ENCODE assay signal across 21 cellular contexts in genomic region chrX:109992203-109992602, GRCh38.
"Had no signal": no experiment of that assay in that cellular context is flagged by ENCODE, and none has a peak within 500 bp of the region (broad histone marks: within the 10 kb centered on the region; RNA-seq: fewer than 3 reads in every experiment).

No MANE protein-coding gene starts in this region.

- H3K27me3 ChIP-seq: esophagus muscularis mucosa, foreskin keratinocyte, hepatocyte, neutrophil, right lobe of liver, transverse colon, upper lobe of right lung, uterus had no signal

- H3K27ac ChIP-seq: coronary artery, esophagus muscularis mucosa, foreskin keratinocyte, hepatocyte, neutrophil, prostate gland, right lobe of liver, thoracic aorta, transverse colon, upper lobe of right lung, uterus had no signal

- ATAC-seq: foreskin keratinocyte; left colon; natural killer cell treated with Interleukin-12 subunit alpha and Interleukin-12 subunit beta and Interleukin-15 and Interleukin-18, amount 100 ng/mL, for 72 hours; right lobe of liver; stimulated activated naive B cell treated with anti-CD40 and anti-IgM and Interleukin-4, amounts not matched to agents 10 μg/mL and 1 μg/mL and 100 μg/mL, for 72 hours; upper lobe of right lung had no signal

- DNase-seq: dermis blood vessel endothelial cell; effector memory CD4-positive, alpha-beta T cell; foreskin keratinocyte; left colon; naive B cell; right lobe of liver; small intestine; stimulated activated CD4-positive, alpha-beta T cell treated with anti-CD3 and anti-CD28 coated beads, Interleukin-15, amount 100 ng/mL, for 24 hours; stimulated activated CD4-positive, alpha-beta T cell treated with anti-CD3 and anti-CD28 coated beads, Interleukin-2, amount 100 ng/mL, for 48 hours; stimulated activated naive B cell treated with anti-CD40 and anti-IgM and Interleukin-4, amounts not matched to agents 10 μg/mL and 1 μg/mL and 100 μg/mL, for 72 hours; transverse colon; upper lobe of right lung; uterus had no signal

- H3K9me3 ChIP-seq: esophagus muscularis mucosa, neutrophil, prostate gland, right lobe of liver, thoracic aorta, transverse colon, upper lobe of right lung, uterus had no signal

- H3K4me3 ChIP-seq: coronary artery, esophagus muscularis mucosa, hepatocyte, lung, prostate gland, right lobe of liver, thoracic aorta, transverse colon, upper lobe of right lung, uterus had no signal

- H3K36me3 ChIP-seq: esophagus muscularis mucosa, neutrophil, prostate gland, right lobe of liver, thoracic aorta, transverse colon, upper lobe of right lung, uterus had no signal

- H3K4me1 ChIP-seq: esophagus muscularis mucosa, foreskin keratinocyte, prostate gland, right lobe of liver, transverse colon, upper lobe of right lung, uterus had no signal
